Comparison of ENCODE assay signal across 8 cellular contexts in genomic region chr2:240913810-240914644, GRCh38. TPM values are rescaled to one million over a fixed set of nuclear protein-coding genes. Genes with fewer than 3 reads are reported as not detected.
DNase-seq lines count a peak whose midpoint lies in the region; ATAC-seq, FAIRE-seq and TF ChIP-seq lines count a peak whose summit lies in the region.

No MANE protein-coding gene starts in this region.

- CTCF ChIA-PET in A673 (lab: Charles Lee), result interaction anchor here (0.7 to 1.0 kb wide), 5 partner anchors 9 to 235 kb away, joined by 3 to 6 read pairs (median 3); partner anchors contain the start of genes CROCC2 and PASK

- no TSS peak for BruUV-seq in A673 (replicated peaks; lab: Mats Ljungman, UMichigan)

- ATAC-seq in GM18867 (IDR thresholded peaks at IDR 0.05; ENCODE audit: unreplicated experiment) (no peak), GM19324 (IDR thresholded peaks at IDR 0.05; ENCODE audit: low FRiP score, unreplicated experiment) (no peak)

- no peak for FAIRE-seq in GM12892 (lab: Jason Lieb, UNC)

- H3K36me3 ChIP-seq in A673 (ENCODE audit: insufficient read depth, low read length, poor library complexity, severe bottlenecking), result no peaks in the 10 kb centered on the region

- H3K4me1 ChIP-seq in A673 (ENCODE audit: insufficient read depth, low read length, poor library complexity, severe bottlenecking), result peaks cover 24% of the 10 kb centered on the region

- TF ChIP-seq CTCF in A673 (conservative IDR thresholded peaks at IDR 0.05; ENCODE audit: low read depth, low read length), result peak; percentile 99

- TF ChIP-seq POLR2A in GM12892 (IDR thresholded peaks at IDR 0.05; ENCODE audit: low read depth, low read length), result no peak

- DNase-seq in A673 (ENCODE audit: low spot score), result peak; percentile 79
- peak; percentile 80 for DNase-seq in GM12892 (ENCODE audit: insufficient read length)
- DNase-seq in activated effector memory CD4-positive, alpha-beta T cell treated with anti-CD3 and anti-CD28 coated beads, Interleukin-2, amount 50 U/mL, for 16 hours, result peak; percentile 87
- DNase-seq in glomerular visceral epithelial cell (ENCODE audit: extremely low spot score), result peak; percentile 40
- DNase-seq in pulmonary artery endothelial cell (ENCODE audit: low read depth, low spot score), result peak; percentile 62

- POLR2A ChIA-PET in A673 (lab: Charles Lee; ENCODE audit: low non-redundant PET), result no interaction called here

- H3K27ac ChIP-seq in A673 (ENCODE audit: low read depth, low read length, poor library complexity, severe bottlenecking), result no peak overlapping the region

- H3K9me3 ChIP-seq in A673 (ENCODE audit: low read depth, low read length, poor library complexity, severe bottlenecking), result no peaks in the 10 kb centered on the region

- H3K27me3 ChIP-seq in A673 (replicated peaks; ENCODE audit: insufficient read depth, low read depth, low read length, poor library complexity), result no peaks in the 10 kb centered on the region

- intact Hi-C loops in A673 (cut with micrococcal nuclease; ENCODE audit: unreplicated experiment), result loop anchor here (10.0 kb wide), 1 partner anchor 161 kb away; no protein-coding TSS in a partner anchor

- no peak overlapping the region for H3K4me3 ChIP-seq in A673 (ENCODE audit: low read depth, low read length, poor library complexity, severe bottlenecking)

TF ChIP-seq in PFSK-1, 5 proteins besides CTCF, POLR2A, EP300 and RAD21:
- TF ChIP-seq POLR2AphosphoS5 (IDR thresholded peaks at IDR 0.05; ENCODE audit: low read depth, low read length) (no peak), FOXP2 (optimal IDR thresholded peaks at IDR 0.05; ENCODE audit: borderline replicate concordance, extremely low read depth, extremely low read length, insufficient read depth) (peak; percentile 12), TAF1 (IDR thresholded peaks at IDR 0.05; ENCODE audit: borderline replicate concordance, insufficient read depth, low read length) (no peak), REST (IDR thresholded peaks at IDR 0.05; ENCODE audit: insufficient read depth in 1 of 2, low read depth in 2 of 2, low read length in 2 of 2) (0 out of 4 replicates have a peak, but pooled peaks of 1 of the 2 experiments have one; percentile 22)

RNA-seq across cellular contexts. Expression of gene CROCC2, which starts 7.9 kb away (rescaled TPM):
- not detected in 2 replicates for total RNA-seq in A673 (2021)
- not detected for polyA plus RNA-seq in GM12892 (2012; ENCODE audit: missing spikeins)
- not detected for polyA plus RNA-seq in PFSK-1 (2012; ENCODE audit: insufficient read length, low read depth)
- total RNA-seq in pulmonary artery endothelial cell, result not detected in 2 replicates

RNA-seq across cellular contexts. Expression of gene MAB21L4, which starts 18.1 kb away (rescaled TPM):
- total RNA-seq in A673 (2021), result not detected in 2 replicates
- not detected for polyA plus RNA-seq in GM12892 (2012; ENCODE audit: missing spikeins)
- polyA plus RNA-seq in PFSK-1 (2012; ENCODE audit: insufficient read length, low read depth), result not detected
- not detected in 2 replicates for total RNA-seq in pulmonary artery endothelial cell

RNA-seq across cellular contexts. Expression of gene AGXT, which starts 45.4 kb away (rescaled TPM):
- total RNA-seq in A673 (2021) (not detected in 2 replicates), pulmonary artery endothelial cell (not detected in 2 replicates)
- not detected for polyA plus RNA-seq in GM12892 (2012; ENCODE audit: missing spikeins)
- polyA plus RNA-seq in PFSK-1 (2012; ENCODE audit: insufficient read length, low read depth), result not detected
